In genomic region chr4:159906051-159906450, GRCh38 we compare ENCODE assay signal across 3 cellular contexts.
"Had no signal": no experiment of that assay in that cellular context is flagged by ENCODE, and none has a peak within 500 bp of the region (broad histone marks: within the 10 kb centered on the region; RNA-seq: fewer than 3 reads in every experiment).

No MANE protein-coding gene starts in this region.

- H3K4me3 ChIP-seq: GM12878 had no signal

- ATAC-seq: GM12878 had no signal

- DNase-seq: GDM1, GF-D8 had no signal
